ENCODE assay signal across 9 cellular contexts in the genomic region with DNA sequence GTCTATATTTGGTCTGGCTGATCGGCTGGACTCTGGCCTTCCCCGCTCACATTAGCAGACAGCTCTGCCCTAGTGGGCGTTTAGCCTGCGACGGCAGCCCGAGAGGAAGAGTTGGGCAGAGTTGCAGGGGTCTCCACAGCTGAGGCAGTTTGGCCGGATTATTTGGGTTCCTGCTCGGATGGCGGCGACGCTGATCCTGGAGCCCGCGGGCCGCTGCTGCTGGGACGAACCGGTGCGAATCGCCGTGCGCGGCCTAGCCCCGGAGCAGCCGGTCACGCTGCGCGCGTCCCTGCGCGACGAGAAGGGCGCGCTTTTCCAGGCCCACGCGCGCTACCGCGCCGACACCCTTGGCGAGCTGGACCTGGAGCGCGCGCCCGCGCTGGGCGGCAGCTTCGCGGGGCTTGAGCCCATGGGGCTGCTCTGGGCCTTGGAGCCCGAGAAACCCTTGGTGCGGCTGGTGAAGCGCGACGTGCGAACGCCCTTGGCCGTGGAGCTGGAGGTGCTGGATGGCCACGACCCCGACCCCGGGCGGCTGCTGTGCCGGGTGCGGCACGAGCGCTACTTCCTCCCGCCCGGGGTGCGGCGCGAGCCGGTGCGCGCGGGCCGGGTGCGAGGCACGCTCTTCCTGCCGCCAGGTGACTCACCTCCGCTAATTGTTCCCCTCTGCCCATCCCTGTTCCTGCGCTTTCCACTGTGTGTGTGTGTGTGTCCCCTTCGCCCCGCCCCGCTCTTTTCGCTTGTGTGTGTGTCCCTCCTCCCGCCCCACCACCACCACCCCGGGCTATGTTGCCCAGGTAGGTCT. TPM values are rescaled to one million over a fixed set of nuclear protein-coding genes. Genes with fewer than 3 reads are reported as not detected.
DNase-seq lines count a peak whose midpoint lies in the region; ATAC-seq and TF ChIP-seq lines count a peak whose summit lies in the region.
"Not testable (repeated sequence)": the region's sequence is repeated elsewhere in the genome, so short reads cannot be mapped to it uniquely, and the experiment has no call there.
"Had no signal": no experiment of that assay in that cellular context is flagged by ENCODE, and none has a peak within 500 bp of the region (broad histone marks: within the 10 kb centered on the region; RNA-seq: fewer than 3 reads in every experiment).

No MANE protein-coding gene starts in this region.

- not testable (repeated sequence) for H4K20me1 ChIP-seq in GM23338 (replicated peaks; ENCODE audit: insufficient read depth)

- not testable (repeated sequence) for H3F3A ChIP-seq in GM23338 (replicated peaks; ENCODE audit: low read depth)

- not testable (repeated sequence) for H3K79me2 ChIP-seq in ACC112 (ENCODE audit: control insufficient read depth, insufficient read depth, low read length, unreplicated experiment); GM23338 (replicated peaks; ENCODE audit: insufficient read depth)

- H2AFZ ChIP-seq in ACC112 (ENCODE audit: low read length, unreplicated experiment): peak overlapping the region; percentile 97
- peak overlapping the region; percentile 49 for H2AFZ ChIP-seq in GM23338

- not testable (repeated sequence) for H3K9me2 ChIP-seq in GM23338 (ENCODE audit: insufficient read depth)

- not testable (repeated sequence) for H3K36me3 ChIP-seq in ACC112 (ENCODE audit: insufficient read depth, low read length); GM23338 (ENCODE audit: insufficient read depth); mucosa of descending colon (ENCODE audit: low read depth); spleen

- not testable (repeated sequence) for H3K9me3 Mint-ChIP-seq in GM23338; chondrocyte (ENCODE audit: low read depth)

- H3K4me1 Mint-ChIP-seq in GM23338: peaks cover 21% of the 10 kb centered on the region
- not testable (repeated sequence) for H3K4me1 Mint-ChIP-seq in chondrocyte (ENCODE audit: low read depth)

- peak; percentile 81 for ATAC-seq in GM23338
- ATAC-seq in left ventricle myocardium superior: peak; percentile 86
- ATAC-seq in mucosa of descending colon: peak; percentile 95

- H3K4me2 ChIP-seq in GM23338: peak overlapping the region; percentile 87

- DNase-seq in GM23338 (ENCODE audit: low spot score): peak; percentile 90
- peak; percentile 91 for DNase-seq in NCI-H69 (lab: John Stamatoyannopoulos, UW)
- peak; percentile 65 for DNase-seq in activated CD8-positive, alpha-beta memory T cell treated with anti-CD3 and anti-CD28 coated beads, Interleukin-2, amount 50 U/mL, for 48 hours
- DNase-seq in chondrocyte (ENCODE audit: low spot score); spleen: not testable (repeated sequence)
- peak; percentile 66 for DNase-seq in left ventricle myocardium superior
- DNase-seq in mucosa of descending colon: peak; percentile 79 to 90 (median 87)

- not testable (repeated sequence) for TF ChIP-seq POLR2A in spleen (IDR thresholded peaks at IDR 0.05)

- 0 to 4% (median 1%) methylated on average over 2 to 84 of the region's 84 CpGs; no CpG with 5 or more reads in 2 of the 5 donors for WGBS in spleen, 5 donors

- not testable (repeated sequence) for H3K9me3 ChIP-seq in mucosa of descending colon, spleen

- H3K4me3 Mint-ChIP-seq in GM23338 (peak overlapping the region; percentile 76), chondrocyte (ENCODE audit: unreplicated experiment) (peak overlapping the region; percentile 70)

- H3K27ac Mint-ChIP-seq in GM23338 (peak overlapping the region; percentile 64; the same call in 1 of the 2 replicates), chondrocyte (ENCODE audit: unreplicated experiment) (peak overlapping the region; percentile 89)

- not testable (repeated sequence) for TF ChIP-seq CTCF in GM23338 (conservative IDR thresholded peaks at IDR 0.05; ENCODE audit: low read depth in 2 of 2); chondrocyte (IDR thresholded peaks at IDR 0.05); mucosa of descending colon (IDR thresholded peaks at IDR 0.05); spleen (IDR thresholded peaks at IDR 0.05 in 8 of 11, conservative IDR thresholded peaks at IDR 0.05 in 3 of 11)

- intact Hi-C loops in left ventricle myocardium superior (cut with micrococcal nuclease); mucosa of descending colon (cut with DNase I, micrococcal nuclease); spleen (cut with DNase I; ENCODE audit: low total_unique reads): not testable (repeated sequence)

- not testable (repeated sequence) for H3K4me1 ChIP-seq in ACC112 (ENCODE audit: control insufficient read depth, insufficient read depth, low read length, unreplicated experiment); mucosa of descending colon (ENCODE audit: low read depth)
- H3K4me1 ChIP-seq in GM23338 (ENCODE audit: insufficient read depth) (peaks cover 13% of the 10 kb centered on the region), spleen (peaks cover 0 to 23% (median 0%) of the 10 kb centered on the region in 6 donors)

- peaks cover 11% of the 10 kb centered on the region for H3K27me3 Mint-ChIP-seq in GM23338 (ENCODE audit: insufficient read depth, low read depth, poor library complexity)
- H3K27me3 Mint-ChIP-seq in chondrocyte (ENCODE audit: low read depth): not testable (repeated sequence)

- H3K27me3 ChIP-seq in ACC112 (ENCODE audit: insufficient read depth, low read length); GM23338 (ENCODE audit: insufficient read depth): not testable (repeated sequence)
- H3K27me3 ChIP-seq in spleen (replicated peaks in 1 of 7): peaks cover 0 to 13% (median 0%) of the 10 kb centered on the region in 7 donors

- H3K27ac ChIP-seq in ACC112 (ENCODE audit: low read depth, low read length) (peak overlapping the region; percentile 86), GM23338 (ENCODE audit: low read depth) (peak overlapping the region; percentile 90), spleen (peak overlapping the region in 5 of 8 donors; percentile 18 to 72 (median 36))

- H3K4me3 ChIP-seq in ACC112 (ENCODE audit: low read depth, low read length) (peak overlapping the region; percentile 83), GM23338 (peak overlapping the region; percentile 56), mucosa of descending colon (peak overlapping the region; percentile 17), spleen (peak overlapping the region in 6 of 8 donors; percentile 23 to 64 (median 37))

- H3K36me3 Mint-ChIP-seq in GM23338 (ENCODE audit: low read depth); chondrocyte (ENCODE audit: low read depth): not testable (repeated sequence)

RNA-seq across cellular contexts. Expression of a gene that starts 0.5 kb away (rescaled TPM):
- 6.0 and 9.2 TPM in 2 replicates for total RNA-seq in GM23338 (2014; rRNA removed; shearing (Covaris generic))
- polyA plus RNA-seq in GM23338 (2016; fragmentation: Nextera tagmentation; extraction: Ambion mirVana) (3.7 and 5.1 TPM in 2 replicates), spleen (1 to 10 TPM; 1.6 to 3.5 (median 3.3) TPM)
- total RNA-seq in chondrocyte (12.0 to 15.7 TPM (median 14.8 TPM) in 3 replicates), left ventricle myocardium superior (24.7 TPM), mucosa of descending colon (1 to 10 TPM; 6.6 to 8.7 (median 8.3) TPM), spleen (1 to 10 TPM in 4 of 7 donors, under 1 TPM in 3; 0.63 to 3.7 (median 2.1) TPM)

RNA-seq across cellular contexts. Expression of a gene that starts 21.3 kb away (rescaled TPM):
- 0.56 TPM in 1 of 2 replicates, not detected in the other for total RNA-seq in GM23338 (2014; rRNA removed; shearing (Covaris generic))
- polyA plus RNA-seq in GM23338 (2016; fragmentation: Nextera tagmentation; extraction: Ambion mirVana) (1.6 and 1.7 TPM in 2 replicates), spleen (under 1 TPM in 2 of 3 donors, not detected in 1; 0.06 TPM)
- total RNA-seq in chondrocyte (0.27 TPM in 1 of 3 replicates, not detected in the others), left ventricle myocardium superior (0.10 TPM), mucosa of descending colon (1 to 10 TPM in 1 of 3 donors, under 1 TPM in 2; 0.58 to 1.7 (median 0.92) TPM), spleen (under 1 TPM in 2 of 7 donors, not detected in 5; 0.10 to 0.32 TPM)
- total RNA-seq: vagina had no signal

RNA-seq across cellular contexts. Expression of a gene that starts 31.6 kb away (rescaled TPM):
- total RNA-seq in GM23338 (2014; rRNA removed; shearing (Covaris generic)): 9.1 and 10.7 TPM in 2 replicates
- 9.6 and 9.8 TPM in 2 replicates for polyA plus RNA-seq in GM23338 (2016; fragmentation: Nextera tagmentation; extraction: Ambion mirVana)
- total RNA-seq in chondrocyte: 38.0 to 48.5 TPM (median 46.4 TPM) in 3 replicates
- total RNA-seq in left ventricle myocardium superior: 217 TPM
- 10 to 100 TPM; 18.8 to 60.7 (median 50.0) TPM for total RNA-seq in mucosa of descending colon
- total RNA-seq in spleen: 10 to 100 TPM in 5 of 7 donors, 1 to 10 TPM in 2; 7.3 to 27.6 (median 16.2) TPM
- polyA plus RNA-seq in spleen: 10 to 100 TPM; 10.0 to 21.8 (median 14.0) TPM

RNA-seq across cellular contexts. Expression of a gene that starts 46.7 kb away (rescaled TPM):
- 54.2 and 57.3 TPM in 2 replicates for total RNA-seq in GM23338 (2014; rRNA removed; shearing (Covaris generic))
- 21.2 and 24.6 TPM in 2 replicates for polyA plus RNA-seq in GM23338 (2016; fragmentation: Nextera tagmentation; extraction: Ambion mirVana)
- 12.4 to 13.1 TPM (median 12.9 TPM) in 3 replicates for total RNA-seq in chondrocyte
- total RNA-seq in left ventricle myocardium superior: 8.1 TPM
- total RNA-seq in mucosa of descending colon: 10 to 100 TPM in 2 of 3 donors, 1 to 10 TPM in 1; 7.9 to 11.7 (median 10.1) TPM
- total RNA-seq in spleen: 10 to 100 TPM; 11.6 to 19.2 (median 13.8) TPM
- polyA plus RNA-seq in spleen: 10 to 100 TPM in 1 of 3 donors, 1 to 10 TPM in 2; 6.4 to 10.0 (median 7.3) TPM

RNA-seq across cellular contexts. Expression of a gene that starts 54.2 kb away (rescaled TPM):
- 1.6 and 3.7 TPM in 2 replicates for total RNA-seq in GM23338 (2014; rRNA removed; shearing (Covaris generic))
- polyA plus RNA-seq in GM23338 (2016; fragmentation: Nextera tagmentation; extraction: Ambion mirVana) (0.97 and 1.0 TPM in 2 replicates), spleen (1 to 10 TPM in 2 of 3 donors, under 1 TPM in 1; 0.52 to 1.3 (median 1.3) TPM)
- total RNA-seq in chondrocyte (1.4 to 4.3 TPM (median 4.0 TPM) in 3 replicates), left ventricle myocardium superior (0.84 TPM), mucosa of descending colon (1 to 10 TPM; 1.6 to 4.6 (median 3.1) TPM), spleen (1 to 10 TPM in 5 of 7 donors, under 1 TPM in 2; 0.63 to 2.8 (median 1.4) TPM)

Comparison
In these comparisons a context has a peak if more than half of its experiments do, and no peak if none do; other contexts are left out.
1. H3K27ac ChIP-seq: peak in every context shown above with its lines; median percentile 90 in GM23338; 86 in ACC112; 36 in spleen.
2. H3K4me3 ChIP-seq: peak in every context shown above with its lines; median percentile 83 in ACC112; 56 in GM23338; 37 in spleen; 17 in mucosa of descending colon.